1 cellular context compared by ENCODE assay signal in the genomic region with DNA sequence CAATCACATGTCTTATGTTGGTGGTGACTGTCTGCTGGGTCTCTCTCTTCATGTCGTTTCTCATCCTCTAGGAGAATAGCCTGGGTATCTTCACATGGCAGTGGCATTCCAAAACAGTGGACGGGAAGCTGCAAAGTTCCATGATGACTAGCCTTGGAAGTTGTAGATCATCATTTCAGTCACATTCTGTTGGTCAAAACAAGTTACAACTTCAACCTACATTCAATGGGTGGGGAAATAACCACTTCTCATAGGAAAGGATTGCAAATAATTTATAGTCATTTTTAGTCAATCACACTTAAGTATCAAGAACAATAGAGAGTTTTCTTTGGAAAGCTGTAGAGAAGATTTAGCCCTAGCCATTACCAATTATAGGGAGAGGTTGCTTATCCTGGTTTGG.
TF ChIP-seq lines count a peak whose summit lies in the region.

No MANE protein-coding gene starts in this region.

TF ChIP-seq in GM23338, 12 proteins besides CTCF, POLR2A, EP300 and RAD21 (continued from another document):
- TF ChIP-seq, protein P1, sequence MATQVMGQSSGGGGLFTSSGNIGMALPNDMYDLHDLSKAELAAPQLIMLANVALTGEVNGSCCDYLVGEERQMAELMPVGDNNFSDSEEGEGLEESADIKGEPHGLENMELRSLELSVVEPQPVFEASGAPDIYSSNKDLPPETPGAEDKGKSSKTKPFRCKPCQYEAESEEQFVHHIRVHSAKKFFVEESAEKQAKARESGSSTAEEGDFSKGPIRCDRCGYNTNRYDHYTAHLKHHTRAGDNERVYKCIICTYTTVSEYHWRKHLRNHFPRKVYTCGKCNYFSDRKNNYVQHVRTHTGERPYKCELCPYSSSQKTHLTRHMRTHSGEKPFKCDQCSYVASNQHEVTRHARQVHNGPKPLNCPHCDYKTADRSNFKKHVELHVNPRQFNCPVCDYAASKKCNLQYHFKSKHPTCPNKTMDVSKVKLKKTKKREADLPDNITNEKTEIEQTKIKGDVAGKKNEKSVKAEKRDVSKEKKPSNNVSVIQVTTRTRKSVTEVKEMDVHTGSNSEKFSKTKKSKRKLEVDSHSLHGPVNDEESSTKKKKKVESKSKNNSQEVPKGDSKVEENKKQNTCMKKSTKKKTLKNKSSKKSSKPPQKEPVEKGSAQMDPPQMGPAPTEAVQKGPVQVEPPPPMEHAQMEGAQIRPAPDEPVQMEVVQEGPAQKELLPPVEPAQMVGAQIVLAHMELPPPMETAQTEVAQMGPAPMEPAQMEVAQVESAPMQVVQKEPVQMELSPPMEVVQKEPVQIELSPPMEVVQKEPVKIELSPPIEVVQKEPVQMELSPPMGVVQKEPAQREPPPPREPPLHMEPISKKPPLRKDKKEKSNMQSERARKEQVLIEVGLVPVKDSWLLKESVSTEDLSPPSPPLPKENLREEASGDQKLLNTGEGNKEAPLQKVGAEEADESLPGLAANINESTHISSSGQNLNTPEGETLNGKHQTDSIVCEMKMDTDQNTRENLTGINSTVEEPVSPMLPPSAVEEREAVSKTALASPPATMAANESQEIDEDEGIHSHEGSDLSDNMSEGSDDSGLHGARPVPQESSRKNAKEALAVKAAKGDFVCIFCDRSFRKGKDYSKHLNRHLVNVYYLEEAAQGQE (IDR thresholded peaks at IDR 0.05; ENCODE audit: unreplicated experiment): no peak
- TF ChIP-seq ZNF114 (CRISPR knock-in tag; IDR thresholded peaks at IDR 0.05): no peak
- TF ChIP-seq STAT1 (IDR thresholded peaks at IDR 0.05; ENCODE audit: unreplicated experiment): no peak
- no peak for TF ChIP-seq POLR2AphosphoS5 (IDR thresholded peaks at IDR 0.05; ENCODE audit: low read depth)
- TF ChIP-seq EZH2phosphoT487 (IDR thresholded peaks at IDR 0.05; ENCODE audit: unreplicated experiment): no peak
- TF ChIP-seq CREB1 (CRISPR knock-in tag; IDR thresholded peaks at IDR 0.05; ENCODE audit: low read depth): no peak
- no peak for TF ChIP-seq JUNB (IDR thresholded peaks at IDR 0.05; ENCODE audit: unreplicated experiment)
- no peak for TF ChIP-seq ZNF331 (CRISPR knock-in tag; IDR thresholded peaks at IDR 0.05; ENCODE audit: low read depth)
- TF ChIP-seq, protein P2, sequence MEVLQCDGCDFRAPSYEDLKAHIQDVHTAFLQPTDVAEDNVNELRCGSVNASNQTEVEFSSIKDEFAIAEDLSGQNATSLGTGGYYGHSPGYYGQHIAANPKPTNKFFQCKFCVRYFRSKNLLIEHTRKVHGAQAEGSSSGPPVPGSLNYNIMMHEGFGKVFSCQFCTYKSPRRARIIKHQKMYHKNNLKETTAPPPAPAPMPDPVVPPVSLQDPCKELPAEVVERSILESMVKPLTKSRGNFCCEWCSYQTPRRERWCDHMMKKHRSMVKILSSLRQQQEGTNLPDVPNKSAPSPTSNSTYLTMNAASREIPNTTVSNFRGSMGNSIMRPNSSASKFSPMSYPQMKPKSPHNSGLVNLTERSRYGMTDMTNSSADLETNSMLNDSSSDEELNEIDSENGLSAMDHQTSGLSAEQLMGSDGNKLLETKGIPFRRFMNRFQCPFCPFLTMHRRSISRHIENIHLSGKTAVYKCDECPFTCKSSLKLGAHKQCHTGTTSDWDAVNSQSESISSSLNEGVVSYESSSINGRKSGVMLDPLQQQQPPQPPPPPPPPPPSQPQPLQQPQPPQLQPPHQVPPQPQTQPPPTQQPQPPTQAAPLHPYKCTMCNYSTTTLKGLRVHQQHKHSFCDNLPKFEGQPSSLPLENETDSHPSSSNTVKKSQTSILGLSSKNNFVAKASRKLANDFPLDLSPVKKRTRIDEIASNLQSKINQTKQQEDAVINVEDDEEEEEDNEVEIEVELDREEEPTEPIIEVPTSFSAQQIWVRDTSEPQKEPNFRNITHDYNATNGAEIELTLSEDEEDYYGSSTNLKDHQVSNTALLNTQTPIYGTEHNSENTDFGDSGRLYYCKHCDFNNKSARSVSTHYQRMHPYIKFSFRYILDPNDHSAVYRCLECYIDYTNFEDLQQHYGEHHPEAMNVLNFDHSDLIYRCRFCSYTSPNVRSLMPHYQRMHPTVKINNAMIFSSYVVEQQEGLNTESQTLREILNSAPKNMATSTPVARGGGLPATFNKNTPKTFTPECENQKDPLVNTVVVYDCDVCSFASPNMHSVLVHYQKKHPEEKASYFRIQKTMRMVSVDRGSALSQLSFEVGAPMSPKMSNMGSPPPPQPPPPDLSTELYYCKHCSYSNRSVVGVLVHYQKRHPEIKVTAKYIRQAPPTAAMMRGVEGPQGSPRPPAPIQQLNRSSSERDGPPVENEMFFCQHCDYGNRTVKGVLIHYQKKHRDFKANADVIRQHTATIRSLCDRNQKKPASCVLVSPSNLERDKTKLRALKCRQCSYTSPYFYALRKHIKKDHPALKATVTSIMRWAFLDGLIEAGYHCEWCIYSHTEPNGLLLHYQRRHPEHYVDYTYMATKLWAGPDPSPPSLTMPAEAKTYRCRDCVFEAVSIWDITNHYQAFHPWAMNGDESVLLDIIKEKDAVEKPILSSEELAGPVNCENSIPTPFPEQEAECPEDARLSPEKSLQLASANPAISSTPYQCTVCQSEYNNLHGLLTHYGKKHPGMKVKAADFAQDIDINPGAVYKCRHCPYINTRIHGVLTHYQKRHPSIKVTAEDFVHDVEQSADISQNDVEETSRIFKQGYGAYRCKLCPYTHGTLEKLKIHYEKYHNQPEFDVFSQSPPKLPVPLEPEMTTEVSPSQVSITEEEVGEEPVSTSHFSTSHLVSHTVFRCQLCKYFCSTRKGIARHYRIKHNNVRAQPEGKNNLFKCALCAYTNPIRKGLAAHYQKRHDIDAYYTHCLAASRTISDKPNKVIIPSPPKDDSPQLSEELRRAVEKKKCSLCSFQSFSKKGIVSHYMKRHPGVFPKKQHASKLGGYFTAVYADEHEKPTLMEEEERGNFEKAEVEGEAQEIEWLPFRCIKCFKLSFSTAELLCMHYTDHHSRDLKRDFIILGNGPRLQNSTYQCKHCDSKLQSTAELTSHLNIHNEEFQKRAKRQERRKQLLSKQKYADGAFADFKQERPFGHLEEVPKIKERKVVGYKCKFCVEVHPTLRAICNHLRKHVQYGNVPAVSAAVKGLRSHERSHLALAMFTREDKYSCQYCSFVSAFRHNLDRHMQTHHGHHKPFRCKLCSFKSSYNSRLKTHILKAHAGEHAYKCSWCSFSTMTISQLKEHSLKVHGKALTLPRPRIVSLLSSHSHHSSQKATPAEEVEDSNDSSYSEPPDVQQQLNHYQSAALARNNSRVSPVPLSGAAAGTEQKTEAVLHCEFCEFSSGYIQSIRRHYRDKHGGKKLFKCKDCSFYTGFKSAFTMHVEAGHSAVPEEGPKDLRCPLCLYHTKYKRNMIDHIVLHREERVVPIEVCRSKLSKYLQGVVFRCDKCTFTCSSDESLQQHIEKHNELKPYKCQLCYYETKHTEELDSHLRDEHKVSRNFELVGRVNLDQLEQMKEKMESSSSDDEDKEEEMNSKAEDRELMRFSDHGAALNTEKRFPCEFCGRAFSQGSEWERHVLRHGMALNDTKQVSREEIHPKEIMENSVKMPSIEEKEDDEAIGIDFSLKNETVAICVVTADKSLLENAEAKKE (CRISPR knock-in tag; IDR thresholded peaks at IDR 0.05): no peak
- no peak for TF ChIP-seq NANOG (IDR thresholded peaks at IDR 0.05; ENCODE audit: borderline replicate concordance)
